ENCODE assay signal across 1 cellular context in the genomic region with DNA sequence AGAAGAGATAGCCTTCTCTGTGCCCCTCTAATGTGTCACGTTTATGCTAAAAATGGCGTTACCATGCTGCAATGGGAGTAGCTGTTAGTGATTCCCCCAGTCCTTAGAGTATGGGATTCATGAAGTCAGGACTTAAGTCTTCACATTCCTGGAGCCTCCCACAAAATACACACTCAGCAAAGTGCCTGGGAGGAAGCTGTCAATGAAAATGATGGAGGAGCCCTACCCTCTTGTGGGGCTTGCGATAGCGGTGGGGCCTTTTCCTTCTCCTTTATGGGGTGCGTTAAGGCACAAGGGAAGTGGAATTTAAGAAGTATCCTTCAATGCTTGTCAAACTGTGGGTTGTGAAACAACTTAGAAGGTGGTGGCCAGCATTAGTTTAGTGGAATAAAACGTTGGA.
TF ChIP-seq lines count a peak whose summit lies in the region.

No MANE protein-coding gene starts in this region.

TF ChIP-seq in HEK293, 187 proteins besides CTCF, POLR2A, EP300 and RAD21 (continued from another document):
- TF ChIP-seq, protein P1, sequence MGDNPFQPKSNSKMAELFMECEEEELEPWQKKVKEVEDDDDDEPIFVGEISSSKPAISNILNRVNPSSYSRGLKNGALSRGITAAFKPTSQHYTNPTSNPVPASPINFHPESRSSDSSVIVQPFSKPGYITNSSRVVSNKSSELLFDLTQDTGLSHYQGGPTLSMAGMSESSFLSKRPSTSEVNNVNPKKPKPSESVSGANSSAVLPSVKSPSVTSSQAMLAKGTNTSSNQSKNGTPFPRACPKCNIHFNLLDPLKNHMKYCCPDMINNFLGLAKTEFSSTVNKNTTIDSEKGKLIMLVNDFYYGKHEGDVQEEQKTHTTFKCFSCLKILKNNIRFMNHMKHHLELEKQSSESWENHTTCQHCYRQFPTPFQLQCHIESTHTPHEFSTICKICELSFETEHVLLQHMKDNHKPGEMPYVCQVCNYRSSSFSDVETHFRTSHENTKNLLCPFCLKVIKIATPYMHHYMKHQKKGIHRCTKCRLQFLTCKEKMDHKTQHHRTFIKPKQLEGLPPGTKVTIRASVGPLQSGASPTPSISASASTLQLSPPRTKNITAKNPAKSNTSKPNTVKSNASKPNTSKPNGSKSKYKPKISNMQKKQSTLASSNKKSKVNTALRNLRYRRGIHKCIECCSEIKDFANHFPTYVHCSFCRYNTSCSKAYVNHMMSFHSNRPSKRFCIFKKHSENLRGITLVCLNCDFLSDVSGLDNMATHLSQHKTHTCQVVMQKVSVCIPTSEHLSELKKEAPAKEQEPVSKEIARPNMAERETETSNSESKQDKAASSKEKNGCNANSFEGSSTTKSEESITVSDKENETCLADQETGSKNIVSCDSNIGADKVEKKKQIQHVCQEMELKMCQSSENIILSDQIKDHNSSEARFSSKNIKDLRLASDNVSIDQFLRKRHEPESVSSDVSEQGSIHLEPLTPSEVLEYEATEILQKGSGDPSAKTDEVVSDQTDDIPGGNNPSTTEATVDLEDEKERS (tag by site-specific recombination; IDR thresholded peaks at IDR 0.05): no peak
- TF ChIP-seq, protein P2, sequence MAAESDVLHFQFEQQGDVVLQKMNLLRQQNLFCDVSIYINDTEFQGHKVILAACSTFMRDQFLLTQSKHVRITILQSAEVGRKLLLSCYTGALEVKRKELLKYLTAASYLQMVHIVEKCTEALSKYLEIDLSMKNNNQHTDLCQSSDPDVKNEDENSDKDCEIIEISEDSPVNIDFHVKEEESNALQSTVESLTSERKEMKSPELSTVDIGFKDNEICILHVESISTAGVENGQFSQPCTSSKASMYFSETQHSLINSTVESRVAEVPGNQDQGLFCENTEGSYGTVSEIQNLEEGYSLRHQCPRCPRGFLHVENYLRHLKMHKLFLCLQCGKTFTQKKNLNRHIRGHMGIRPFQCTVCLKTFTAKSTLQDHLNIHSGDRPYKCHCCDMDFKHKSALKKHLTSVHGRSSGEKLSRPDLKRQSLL (tag by site-specific recombination; IDR thresholded peaks at IDR 0.05): no peak
- TF ChIP-seq ZNF433 (tag by site-specific recombination; IDR thresholded peaks at IDR 0.05; ENCODE audit: low read depth) (no peak), ZNF664 (tag by site-specific recombination; IDR thresholded peaks at IDR 0.05) (no peak), ZNF37A (tag by site-specific recombination; IDR thresholded peaks at IDR 0.05) (no peak), ZNF830 (tag by site-specific recombination; IDR thresholded peaks at IDR 0.05; ENCODE audit: low read depth) (no peak)
- TF ChIP-seq, protein P3, sequence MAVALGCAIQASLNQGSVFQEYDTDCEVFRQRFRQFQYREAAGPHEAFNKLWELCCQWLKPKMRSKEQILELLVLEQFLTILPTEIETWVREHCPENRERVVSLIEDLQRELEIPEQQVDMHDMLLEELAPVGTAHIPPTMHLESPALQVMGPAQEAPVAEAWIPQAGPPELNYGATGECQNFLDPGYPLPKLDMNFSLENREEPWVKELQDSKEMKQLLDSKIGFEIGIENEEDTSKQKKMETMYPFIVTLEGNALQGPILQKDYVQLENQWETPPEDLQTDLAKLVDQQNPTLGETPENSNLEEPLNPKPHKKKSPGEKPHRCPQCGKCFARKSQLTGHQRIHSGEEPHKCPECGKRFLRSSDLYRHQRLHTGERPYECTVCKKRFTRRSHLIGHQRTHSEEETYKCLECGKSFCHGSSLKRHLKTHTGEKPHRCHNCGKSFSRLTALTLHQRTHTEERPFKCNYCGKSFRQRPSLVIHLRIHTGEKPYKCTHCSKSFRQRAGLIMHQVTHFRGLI (tag by site-specific recombination; IDR thresholded peaks at IDR 0.05): no peak
